Comparison of ENCODE assay signal across 1 cellular context in genomic region chr1:117146570-117147340, GRCh38.
TF ChIP-seq lines count a peak whose summit lies in the region.

No MANE protein-coding gene starts in this region.

TF ChIP-seq in SK-N-SH, 30 proteins besides CTCF, POLR2A, EP300 and RAD21 (continued from another document):
- TF ChIP-seq POLR2AphosphoS5 (IDR thresholded peaks at IDR 0.05; ENCODE audit: low read depth, low read length) (peak; percentile 61; the same call in 1 of the 2 replicates), REST (IDR thresholded peaks at IDR 0.05; ENCODE audit: low read depth, low read length) (peak; percentile 29; the same call in 1 of the 2 replicates), ZBTB33 (IDR thresholded peaks at IDR 0.05; ENCODE audit: borderline replicate concordance, low read depth) (no peak), FOXJ3 (CRISPR knock-in tag; IDR thresholded peaks at IDR 0.05) (no peak), TEAD4 (IDR thresholded peaks at IDR 0.05; ENCODE audit: borderline replicate concordance, insufficient read depth) (peak; percentile 76), MEF2A (IDR thresholded peaks at IDR 0.05; ENCODE audit: borderline replicate concordance, low read depth) (peak; percentile 83)
- TF ChIP-seq, protein P1, sequence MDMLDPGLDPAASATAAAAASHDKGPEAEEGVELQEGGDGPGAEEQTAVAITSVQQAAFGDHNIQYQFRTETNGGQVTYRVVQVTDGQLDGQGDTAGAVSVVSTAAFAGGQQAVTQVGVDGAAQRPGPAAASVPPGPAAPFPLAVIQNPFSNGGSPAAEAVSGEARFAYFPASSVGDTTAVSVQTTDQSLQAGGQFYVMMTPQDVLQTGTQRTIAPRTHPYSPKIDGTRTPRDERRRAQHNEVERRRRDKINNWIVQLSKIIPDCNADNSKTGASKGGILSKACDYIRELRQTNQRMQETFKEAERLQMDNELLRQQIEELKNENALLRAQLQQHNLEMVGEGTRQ (IDR thresholded peaks at IDR 0.05; ENCODE audit: borderline replicate concordance, low read depth, low read length) = no peak
